Comparison of ENCODE assay signal across 1 cellular context in the genomic region with DNA sequence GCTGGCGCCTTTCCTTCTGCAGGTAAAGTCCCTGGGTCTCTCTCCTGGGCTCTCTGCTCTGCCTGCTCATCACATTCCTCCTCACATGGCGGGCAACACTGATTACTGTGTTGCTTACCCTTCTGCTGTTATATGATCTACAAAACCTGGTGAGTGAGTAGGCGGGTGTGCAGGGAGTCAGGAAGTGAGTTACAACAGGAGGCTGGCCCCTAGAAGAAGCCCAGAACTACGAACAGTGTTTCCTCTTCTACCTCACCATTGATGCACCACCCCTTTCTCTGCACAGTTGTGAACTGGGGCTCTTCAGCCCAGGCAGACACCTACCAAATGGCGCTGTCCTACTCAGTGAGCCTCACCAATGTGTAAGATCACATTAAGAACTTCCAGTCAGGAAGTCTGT.
TF ChIP-seq lines count a peak whose summit lies in the region.

No MANE protein-coding gene starts in this region.

TF ChIP-seq in HepG2, 621 proteins besides CTCF, POLR2A, EP300 and RAD21:
- TF ChIP-seq ARNT2 (CRISPR knock-in tag; IDR thresholded peaks at IDR 0.05; ENCODE audit: low read depth) (no peak), ZNF256 (CRISPR knock-in tag; conservative IDR thresholded peaks at IDR 0.05) (no peak), ZNF761 (CRISPR knock-in tag; conservative IDR thresholded peaks at IDR 0.05) (no peak), ZNF331 (CRISPR knock-in tag; IDR thresholded peaks at IDR 0.05) (no peak), ZNF724P (CRISPR knock-in tag; IDR thresholded peaks at IDR 0.05; ENCODE audit: borderline replicate concordance) (no peak), NR1H2 (CRISPR knock-in tag; IDR thresholded peaks at IDR 0.05; ENCODE audit: borderline replicate concordance, low read depth) (no peak), ZNF550 (CRISPR knock-in tag; IDR thresholded peaks at IDR 0.05; ENCODE audit: borderline replicate concordance) (no peak), HES4 (CRISPR knock-in tag; IDR thresholded peaks at IDR 0.05; ENCODE audit: borderline replicate concordance) (no peak), NKX3-1 (CRISPR knock-in tag; IDR thresholded peaks at IDR 0.05) (no peak), NFYB (CRISPR knock-in tag; IDR thresholded peaks at IDR 0.05) (no peak), ZNF644 (CRISPR knock-in tag; IDR thresholded peaks at IDR 0.05; ENCODE audit: low read depth) (no peak), ZSCAN9 (CRISPR knock-in tag; IDR thresholded peaks at IDR 0.05; ENCODE audit: borderline replicate concordance) (no peak), ZFP62 (CRISPR knock-in tag; IDR thresholded peaks at IDR 0.05) (no peak)
- TF ChIP-seq, protein P1, sequence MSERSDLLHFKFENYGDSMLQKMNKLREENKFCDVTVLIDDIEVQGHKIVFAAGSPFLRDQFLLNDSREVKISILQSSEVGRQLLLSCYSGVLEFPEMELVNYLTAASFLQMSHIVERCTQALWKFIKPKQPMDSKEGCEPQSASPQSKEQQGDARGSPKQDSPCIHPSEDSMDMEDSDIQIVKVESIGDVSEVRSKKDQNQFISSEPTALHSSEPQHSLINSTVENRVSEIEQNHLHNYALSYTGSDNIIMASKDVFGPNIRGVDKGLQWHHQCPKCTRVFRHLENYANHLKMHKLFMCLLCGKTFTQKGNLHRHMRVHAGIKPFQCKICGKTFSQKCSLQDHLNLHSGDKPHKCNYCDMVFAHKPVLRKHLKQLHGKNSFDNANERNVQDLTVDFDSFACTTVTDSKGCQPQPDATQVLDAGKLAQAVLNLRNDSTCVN (CRISPR knock-in tag; IDR thresholded peaks at IDR 0.05; ENCODE audit: borderline replicate concordance) = no peak
- TF ChIP-seq, protein P2, sequence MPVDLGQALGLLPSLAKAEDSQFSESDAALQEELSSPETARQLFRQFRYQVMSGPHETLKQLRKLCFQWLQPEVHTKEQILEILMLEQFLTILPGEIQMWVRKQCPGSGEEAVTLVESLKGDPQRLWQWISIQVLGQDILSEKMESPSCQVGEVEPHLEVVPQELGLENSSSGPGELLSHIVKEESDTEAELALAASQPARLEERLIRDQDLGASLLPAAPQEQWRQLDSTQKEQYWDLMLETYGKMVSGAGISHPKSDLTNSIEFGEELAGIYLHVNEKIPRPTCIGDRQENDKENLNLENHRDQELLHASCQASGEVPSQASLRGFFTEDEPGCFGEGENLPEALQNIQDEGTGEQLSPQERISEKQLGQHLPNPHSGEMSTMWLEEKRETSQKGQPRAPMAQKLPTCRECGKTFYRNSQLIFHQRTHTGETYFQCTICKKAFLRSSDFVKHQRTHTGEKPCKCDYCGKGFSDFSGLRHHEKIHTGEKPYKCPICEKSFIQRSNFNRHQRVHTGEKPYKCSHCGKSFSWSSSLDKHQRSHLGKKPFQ (CRISPR knock-in tag; IDR thresholded peaks at IDR 0.05; ENCODE audit: insufficient replicate concordance) = no peak
- TF ChIP-seq, protein P3, sequence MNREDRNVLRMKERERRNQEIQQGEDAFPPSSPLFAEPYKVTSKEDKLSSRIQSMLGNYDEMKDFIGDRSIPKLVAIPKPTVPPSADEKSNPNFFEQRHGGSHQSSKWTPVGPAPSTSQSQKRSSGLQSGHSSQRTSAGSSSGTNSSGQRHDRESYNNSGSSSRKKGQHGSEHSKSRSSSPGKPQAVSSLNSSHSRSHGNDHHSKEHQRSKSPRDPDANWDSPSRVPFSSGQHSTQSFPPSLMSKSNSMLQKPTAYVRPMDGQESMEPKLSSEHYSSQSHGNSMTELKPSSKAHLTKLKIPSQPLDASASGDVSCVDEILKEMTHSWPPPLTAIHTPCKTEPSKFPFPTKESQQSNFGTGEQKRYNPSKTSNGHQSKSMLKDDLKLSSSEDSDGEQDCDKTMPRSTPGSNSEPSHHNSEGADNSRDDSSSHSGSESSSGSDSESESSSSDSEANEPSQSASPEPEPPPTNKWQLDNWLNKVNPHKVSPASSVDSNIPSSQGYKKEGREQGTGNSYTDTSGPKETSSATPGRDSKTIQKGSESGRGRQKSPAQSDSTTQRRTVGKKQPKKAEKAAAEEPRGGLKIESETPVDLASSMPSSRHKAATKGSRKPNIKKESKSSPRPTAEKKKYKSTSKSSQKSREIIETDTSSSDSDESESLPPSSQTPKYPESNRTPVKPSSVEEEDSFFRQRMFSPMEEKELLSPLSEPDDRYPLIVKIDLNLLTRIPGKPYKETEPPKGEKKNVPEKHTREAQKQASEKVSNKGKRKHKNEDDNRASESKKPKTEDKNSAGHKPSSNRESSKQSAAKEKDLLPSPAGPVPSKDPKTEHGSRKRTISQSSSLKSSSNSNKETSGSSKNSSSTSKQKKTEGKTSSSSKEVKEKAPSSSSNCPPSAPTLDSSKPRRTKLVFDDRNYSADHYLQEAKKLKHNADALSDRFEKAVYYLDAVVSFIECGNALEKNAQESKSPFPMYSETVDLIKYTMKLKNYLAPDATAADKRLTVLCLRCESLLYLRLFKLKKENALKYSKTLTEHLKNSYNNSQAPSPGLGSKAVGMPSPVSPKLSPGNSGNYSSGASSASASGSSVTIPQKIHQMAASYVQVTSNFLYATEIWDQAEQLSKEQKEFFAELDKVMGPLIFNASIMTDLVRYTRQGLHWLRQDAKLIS (CRISPR knock-in tag; IDR thresholded peaks at IDR 0.05) = no peak
